ENCODE assay signal across 18 cellular contexts in genomic region chr3:32354362-32354778, GRCh38. TPM values are rescaled to one million over a fixed set of nuclear protein-coding genes. Genes with fewer than 3 reads are reported as not detected.
DNase-seq lines count a peak whose midpoint lies in the region; ATAC-seq and TF ChIP-seq lines count a peak whose summit lies in the region.
"Had no signal": no experiment of that assay in that cellular context is flagged by ENCODE, and none has a peak within 500 bp of the region (broad histone marks: within the 10 kb centered on the region; RNA-seq: fewer than 3 reads in every experiment).

No MANE protein-coding gene starts in this region.

- H3K4me3 ChIP-seq in fibroblast of the aortic adventitia (ENCODE audit: low read depth, low read length) (no peak overlapping the region), prostate gland (no peak overlapping the region)
- H3K4me3 ChIP-seq: SJCRH30, stomach had no signal

- no peaks in the 10 kb centered on the region for H3K36me3 ChIP-seq in prostate gland
- H3K36me3 ChIP-seq: SJCRH30, stomach had no signal

- intact Hi-C loops in prostate gland (cut with DNase I), result no loop called here

- in situ Hi-C loops in SK-MEL-5 (cut with HindIII; ENCODE audit: low pct_unique_long_range_greater_than_20kb, low sequenced_read_pairs), result no loop called here

- no peaks in the 10 kb centered on the region for H3K9me3 ChIP-seq in prostate gland
- H3K9me3 ChIP-seq: SJCRH30, stomach had no signal

- peaks cover 5% of the 10 kb centered on the region for H3K4me1 ChIP-seq in prostate gland (replicated peaks)
- H3K4me1 ChIP-seq: SJCRH30 had no signal

- no peak for TF ChIP-seq POLR2A in prostate gland (IDR thresholded peaks at IDR 0.05)

- WGBS in prostate gland, result 17% methylated on average over 8 of the region's 8 CpGs

- H3K27ac ChIP-seq in prostate gland, result no peak overlapping the region
- H3K27ac ChIP-seq: HL-60, SJCRH30, stomach had no signal

- DNase-seq in NCI-H345 (lab: John Stamatoyannopoulos, UW) (peak; percentile 8), NCI-H345 treated with DMSO at 0.1 percent for 48 hours (lab: John Stamatoyannopoulos, UW; ENCODE audit: unreplicated experiment) (no peak), SK-MEL-5 (ENCODE audit: low read depth, low spot score) (peak; percentile 67), fibroblast of the aortic adventitia (ENCODE audit: low read depth) (peak; percentile 10), prostate gland (ENCODE audit: low spot score) (peak; percentile 11), ureter (ENCODE audit: low spot score) (no peak), NCI-H510A (lab: John Stamatoyannopoulos, UW) (no peak)
- DNase-seq: ACHN; activated CD4-positive, alpha-beta T cell treated with anti-CD3 and anti-CD28 coated beads, Interleukin-2, amount 50 U/mL, for 4 hours; activated T-cell treated with anti-CD3 and anti-CD28 coated beads, Interleukin-2, amount 50 U/mL, for 4 hours; CD4-positive, alpha-beta T cell; naive B cell; NCI-H1417; SJCRH30; stimulated activated CD4-positive, alpha-beta T cell treated with anti-CD3 and anti-CD28 coated beads, Interleukin-15, amount 100 ng/mL, for 24 hours; stomach had no signal

- TF ChIP-seq CTCF in fibroblast of the aortic adventitia (IDR thresholded peaks at IDR 0.05; ENCODE audit: insufficient read depth, low read length) (no peak), prostate gland (IDR thresholded peaks at IDR 0.05) (no peak)

- no peak for ATAC-seq in GM21825 (IDR thresholded peaks at IDR 0.05; ENCODE audit: unreplicated experiment)
- ATAC-seq: activated T-cell treated with anti-CD3 and anti-CD28 coated beads, Interleukin-2, amount 50 U/mL, for 4 hours had no signal

- no peaks in the 10 kb centered on the region for H3K27me3 ChIP-seq in prostate gland (replicated peaks; ENCODE audit: insufficient read depth)
- H3K27me3 ChIP-seq: SJCRH30, stomach had no signal

RNA-seq across cellular contexts. Expression of gene CMTM7, which starts 37.3 kb away (rescaled TPM):
- 19.0 and 23.3 TPM in 2 replicates for total RNA-seq in SK-MEL-5 (2014; rRNA removed; shearing (Covaris generic))
- 82.5 and 95.4 TPM in 2 replicates for polyA plus RNA-seq in SK-MEL-5 (2015; cell fraction: cytosol; rRNA removed)
- 58.4 and 77.3 TPM in 2 replicates for polyA plus RNA-seq in SK-MEL-5 (2015; cell fraction: nucleus; rRNA removed)
- total RNA-seq in fibroblast of the aortic adventitia (ENCODE audit: low replicate concordance) (4.2 and 10.1 TPM in 2 replicates), prostate gland (10 to 100 TPM; 15.6 to 33.1 TPM), ureter (72.2 TPM)

Comparison
In these comparisons a context has a peak if more than half of its experiments do, and no peak if none do; other contexts are left out.
1. DNase-seq: peak in NCI-H345 (single experiment), SK-MEL-5 (single experiment), fibroblast of the aortic adventitia (single experiment) and prostate gland (single experiment); none in NCI-H345 treated with DMSO at 0.1 percent for 48 hours (single experiment), ureter (single experiment) and NCI-H510A (single experiment).